31 cellular contexts compared by ENCODE assay signal in the genomic region with DNA sequence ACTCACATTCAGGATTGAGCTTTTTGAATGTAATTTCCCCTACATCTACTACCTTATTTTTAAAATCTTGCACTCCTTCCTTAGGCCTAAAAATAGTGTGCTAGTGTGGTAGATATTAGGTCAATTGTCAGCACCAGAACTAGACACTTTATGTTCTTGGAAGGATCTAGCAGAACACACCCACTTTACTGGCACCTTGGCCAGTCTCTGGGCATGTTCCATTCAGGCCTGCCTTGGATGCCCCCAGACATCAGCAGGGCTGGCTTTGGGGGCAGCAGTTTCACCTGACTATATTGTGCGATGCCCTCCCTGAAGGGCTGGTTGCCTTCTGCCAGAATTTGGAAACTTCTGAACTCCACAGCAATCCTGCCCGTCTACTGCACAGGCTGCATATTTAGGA.
"Had no signal": no experiment of that assay in that cellular context is flagged by ENCODE, and none has a peak within 500 bp of the region (broad histone marks: within the 10 kb centered on the region; RNA-seq: fewer than 3 reads in every experiment).

No MANE protein-coding gene starts in this region.

- H3K27me3 ChIP-seq: gastroesophageal sphincter, right lobe of liver, stomach, tibial nerve had no signal

- H3K4me1 Mint-ChIP-seq: activated T-helper 17 cell treated with anti-CD3 and anti-CD28 coated beads, Interleukin-2, amount 50 U/mL, for 72 hours had no signal

- ATAC-seq: activated CD4-positive, CD25-positive, alpha-beta regulatory T cell treated with anti-CD3 and anti-CD28 coated beads, Interleukin-2, amount 50 U/mL, for 24 hours; activated T-cell treated with anti-CD3 and anti-CD28 coated beads, Interleukin-2, amount 50 U/mL, for 4 hours; activated T-helper 17 cell treated with anti-CD3 and anti-CD28 coated beads, Interleukin-2, amount 50 U/mL, for 72 hours; effector memory CD8-positive, alpha-beta T cell; gastroesophageal sphincter; lower lobe of right lung; mucosa of descending colon; natural killer cell treated with Interleukin-12 subunit alpha and Interleukin-12 subunit beta and Interleukin-15 and Interleukin-18, amount 100 ng/mL, for 72 hours; right lobe of liver; stimulated activated memory B cell treated with anti-CD40 and anti-IgM and Interleukin-4, amounts not matched to agents 10 μg/mL and 1 μg/mL and 100 μg/mL, for 72 hours; T-helper 17 cell had no signal

- H3K27ac ChIP-seq: gastroesophageal sphincter, lower lobe of right lung, stomach, tibial nerve, WERI-Rb-1 had no signal

- H3K4me3 Mint-ChIP-seq: activated CD4-positive, alpha-beta memory T cell treated with anti-CD3 and anti-CD28 coated beads for 36 hours; activated CD4-positive, alpha-beta T cell treated with anti-CD3 and anti-CD28 coated beads, Interleukin-2, amount 10 ng/mL, durations not matched to agents 24 days and 14 days; activated T-cell treated with anti-CD3 and anti-CD28 coated beads, Interleukin-2, amount 50 U/mL, for 4 hours; activated T-helper 17 cell treated with anti-CD3 and anti-CD28 coated beads, Interleukin-2, amount 50 U/mL, for 72 hours; effector memory CD8-positive, alpha-beta T cell; immature natural killer cell; natural killer cell treated with Interleukin-12 subunit alpha and Interleukin-12 subunit beta and Interleukin-15 and Interleukin-18, amount 100 ng/mL, for 72 hours; stimulated activated memory B cell treated with anti-CD40 and anti-IgM and Interleukin-4, amounts not matched to agents 10 μg/mL and 1 μg/mL and 100 μg/mL, for 72 hours; T-helper 17 cell had no signal

- H3K4me3 ChIP-seq: gastroesophageal sphincter, lower lobe of right lung, mucosa of descending colon, right lobe of liver, stomach, tibial nerve had no signal

- H3K27ac Mint-ChIP-seq: activated CD4-positive, alpha-beta memory T cell treated with anti-CD3 and anti-CD28 coated beads for 36 hours; activated CD4-positive, alpha-beta T cell treated with anti-CD3 and anti-CD28 coated beads, Interleukin-2, amount 10 ng/mL, durations not matched to agents 24 days and 14 days; activated T-helper 17 cell treated with anti-CD3 and anti-CD28 coated beads, Interleukin-2, amount 50 U/mL, for 72 hours; effector memory CD8-positive, alpha-beta T cell; immature natural killer cell; natural killer cell treated with Interleukin-12 subunit alpha and Interleukin-12 subunit beta and Interleukin-15 and Interleukin-18, amount 100 ng/mL, for 72 hours; T-helper 17 cell had no signal

- DNase-seq: activated CD4-positive, alpha-beta memory T cell treated with anti-CD3 and anti-CD28 coated beads for 36 hours; activated CD4-positive, alpha-beta T cell treated with anti-CD3 and anti-CD28 coated beads, Interleukin-2, amount 10 ng/mL, durations not matched to agents 24 days and 14 days; activated CD8-positive, alpha-beta memory T cell treated with anti-CD3 and anti-CD28 coated beads, Interleukin-2, amount 50 U/mL, for 48 hours; activated gamma-delta T cell treated with Interleukin-2 at 50 U/mL for 16 hours; activated naive CD4-positive, alpha-beta T cell treated with anti-CD3 and anti-CD28 coated beads, Interleukin-2, amount 50 U/mL, for 16 hours; activated T-cell treated with anti-CD3 and anti-CD28 coated beads, Interleukin-2, amount 50 U/mL, for 4 hours; amygdala; cortex of kidney; effector memory CD8-positive, alpha-beta T cell; erythroblast; hypothalamus; immature natural killer cell; kidney; lower lobe of right lung; mesendoderm; mucosa of descending colon; right lobe of liver; SK-N-SH; stimulated activated CD4-positive, alpha-beta T cell treated with anti-CD3 and anti-CD28 coated beads, Interleukin-4, amount 100 ng/mL, for 4 hours; stimulated activated CD8-positive, alpha-beta memory T cell treated with anti-CD3 and anti-CD28 coated beads, Interleukin-4, amount 100 ng/mL, for 48 hours; stomach; SW 1271; T-helper 17 cell; T1000; WERI-Rb-1 had no signal

- H3K9me3 Mint-ChIP-seq: activated CD4-positive, alpha-beta memory T cell treated with anti-CD3 and anti-CD28 coated beads for 36 hours; activated CD4-positive, alpha-beta T cell treated with anti-CD3 and anti-CD28 coated beads, Interleukin-2, amount 10 ng/mL, durations not matched to agents 24 days and 14 days; activated T-cell treated with anti-CD3 and anti-CD28 coated beads, Interleukin-2, amount 50 U/mL, for 4 hours; activated T-helper 17 cell treated with anti-CD3 and anti-CD28 coated beads, Interleukin-2, amount 50 U/mL, for 72 hours; effector memory CD8-positive, alpha-beta T cell; immature natural killer cell; natural killer cell treated with Interleukin-12 subunit alpha and Interleukin-12 subunit beta and Interleukin-15 and Interleukin-18, amount 100 ng/mL, for 72 hours; stimulated activated memory B cell treated with anti-CD40 and anti-IgM and Interleukin-4, amounts not matched to agents 10 μg/mL and 1 μg/mL and 100 μg/mL, for 72 hours had no signal

- H3K36me3 Mint-ChIP-seq: activated CD4-positive, alpha-beta memory T cell treated with anti-CD3 and anti-CD28 coated beads for 36 hours; natural killer cell treated with Interleukin-12 subunit alpha and Interleukin-12 subunit beta and Interleukin-15 and Interleukin-18, amount 100 ng/mL, for 72 hours; stimulated activated memory B cell treated with anti-CD40 and anti-IgM and Interleukin-4, amounts not matched to agents 10 μg/mL and 1 μg/mL and 100 μg/mL, for 72 hours had no signal

- H3K9me3 ChIP-seq: gastroesophageal sphincter, lower lobe of right lung, mucosa of descending colon, right lobe of liver, SK-N-SH, stomach, tibial nerve had no signal

- H3K27me3 Mint-ChIP-seq: activated CD4-positive, alpha-beta memory T cell treated with anti-CD3 and anti-CD28 coated beads for 36 hours; activated CD4-positive, alpha-beta T cell treated with anti-CD3 and anti-CD28 coated beads, Interleukin-2, amount 10 ng/mL, durations not matched to agents 24 days and 14 days; activated T-helper 17 cell treated with anti-CD3 and anti-CD28 coated beads, Interleukin-2, amount 50 U/mL, for 72 hours; effector memory CD8-positive, alpha-beta T cell; stimulated activated memory B cell treated with anti-CD40 and anti-IgM and Interleukin-4, amounts not matched to agents 10 μg/mL and 1 μg/mL and 100 μg/mL, for 72 hours; T-helper 17 cell had no signal

- H3K4me1 ChIP-seq: lower lobe of right lung had no signal

- H3K36me3 ChIP-seq: gastroesophageal sphincter, lower lobe of right lung, right lobe of liver, stomach, tibial nerve, WERI-Rb-1 had no signal
